Comparison of ENCODE assay signal across 1 cellular context in genomic region chr14:35247777-35248475, GRCh38.
TF ChIP-seq lines count a peak whose summit lies in the region.

No MANE protein-coding gene starts in this region.

TF ChIP-seq in IMR-90, 13 proteins besides CTCF, POLR2A, EP300 and RAD21 (continued from another document):
- TF ChIP-seq RFX5 (IDR thresholded peaks at IDR 0.05; ENCODE audit: low read depth, low read length) = no peak
- no peak for TF ChIP-seq FOS (IDR thresholded peaks at IDR 0.05; ENCODE audit: low read depth, low read length)
- TF ChIP-seq MXI1 (IDR thresholded peaks at IDR 0.05; ENCODE audit: borderline replicate concordance, low read depth, low read length) = no peak
- TF ChIP-seq NFE2L2 (IDR thresholded peaks at IDR 0.05; ENCODE audit: low read depth, low read length) = no peak
- TF ChIP-seq BHLHE40 (IDR thresholded peaks at IDR 0.05; ENCODE audit: low read depth, low read length) = no peak
TF ChIP-seq in IMR-90: peak in this region for 0.
